ENCODE assay signal across 15 cellular contexts in the genomic region with DNA sequence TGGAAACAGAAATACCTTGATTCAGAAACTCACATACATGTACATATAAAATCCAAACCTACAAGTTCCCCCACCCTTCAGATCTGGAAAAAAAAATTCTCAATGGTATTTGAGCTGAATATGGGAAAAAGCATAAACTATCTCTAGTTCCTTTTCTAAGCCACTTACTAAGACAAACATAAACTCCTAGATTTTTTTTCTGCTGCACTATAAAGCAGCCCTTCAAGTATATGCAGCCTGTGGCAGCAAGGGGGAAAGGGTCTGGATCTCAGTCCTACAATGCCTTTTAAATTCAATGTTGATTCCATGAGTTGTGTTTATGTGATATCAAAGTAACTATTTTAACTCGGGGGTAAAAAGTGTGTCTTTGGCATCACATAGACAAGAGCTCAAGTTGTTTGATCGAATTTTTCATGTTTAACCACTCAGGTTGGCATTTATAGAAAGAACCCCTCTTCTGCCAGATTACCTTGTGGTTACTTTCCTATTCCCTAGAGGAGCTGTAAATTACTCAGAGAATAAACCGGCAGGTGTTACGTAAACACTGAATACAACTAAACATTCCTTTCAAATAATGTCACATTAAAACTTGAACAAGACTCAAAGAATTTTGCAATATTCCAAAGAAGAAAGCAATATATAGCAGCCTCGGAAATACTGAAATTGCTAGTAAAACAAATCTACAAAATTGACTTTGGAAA.
DNase-seq lines count a peak whose midpoint lies in the region; ATAC-seq, FAIRE-seq and TF ChIP-seq lines count a peak whose summit lies in the region.
"Had no signal": no experiment of that assay in that cellular context is flagged by ENCODE, and none has a peak within 500 bp of the region (broad histone marks: within the 10 kb centered on the region; RNA-seq: fewer than 3 reads in every experiment).

No MANE protein-coding gene starts in this region.

- H3K36me3 ChIP-seq in body of pancreas (replicated peaks in 1 of 2; ENCODE audit: insufficient read depth in 1 of 2, low read depth in 2 of 2): no peaks in the 10 kb centered on the region
- H3K36me3 ChIP-seq: heart left ventricle had no signal

- TF ChIP-seq CTCF in Calu3 (IDR thresholded peaks at IDR 0.05; ENCODE audit: unreplicated experiment): no peak
- peak in 1 of 7 experiments; percentile 1 for TF ChIP-seq CTCF in body of pancreas (IDR thresholded peaks at IDR 0.05)

- H3K27ac Mint-ChIP-seq in Calu3 (ENCODE audit: unreplicated experiment): peak overlapping the region; percentile 48
- H3K27ac Mint-ChIP-seq: nephron had no signal

- no peak for FAIRE-seq in HTR-8/SVneo (lab: Jason Lieb, UNC)
- FAIRE-seq: small intestine had no signal

- H3K9me3 ChIP-seq in body of pancreas: no peaks in the 10 kb centered on the region
- H3K9me3 ChIP-seq: heart left ventricle had no signal

- no peaks in the 10 kb centered on the region for H3K36me3 Mint-ChIP-seq in Calu3 (ENCODE audit: insufficient read depth, unreplicated experiment)

- no peak overlapping the region for H3K4me3 ChIP-seq in body of pancreas
- H3K4me3 ChIP-seq: heart left ventricle had no signal

- CTCF ChIA-PET in Calu3 (lab: Charles Lee): interaction anchor here (0.6 to 1.2 kb wide), 5 partner anchors 11 to 1034 kb away, joined by 3 to 7 read pairs (median 3); partner anchors contain the start of gene MAN2A1

- H3K27ac ChIP-seq in body of pancreas: peak overlapping the region in 1 of 4 donors; percentile 10
- H3K27ac ChIP-seq: heart left ventricle, VCaP had no signal

- ATAC-seq in body of pancreas (peak; percentile 63), HG03139 (IDR thresholded peaks at IDR 0.05; ENCODE audit: unreplicated experiment) (no peak)
- ATAC-seq: heart left ventricle had no signal

- DNase-seq in Calu3: no peak
- DNase-seq in HTR-8/SVneo (ENCODE audit: insufficient read length, low spot score): peak; percentile 38
- no peak for DNase-seq in body of pancreas
- peak; percentile 6 for DNase-seq in kidney glomerular epithelial cell (lab: John Stamatoyannopoulos, UW)
- DNase-seq in superior temporal gyrus (ENCODE audit: extremely low spot score): no peak
- no peak for DNase-seq in stimulated activated CD4-positive, alpha-beta T cell treated with anti-CD3 and anti-CD28 coated beads, Interleukin-4, amount 100 ng/mL, for 1 hour
- DNase-seq in NK-92 treated with Interleukin-12 subunit alpha and Interleukin-12 subunit beta, amount 100 ng/mL, for 24 hours (lab: John Stamatoyannopoulos, UW): no peak
- DNase-seq: activated CD8-positive, alpha-beta memory T cell treated with anti-CD3 and anti-CD28 coated beads, Interleukin-2, amount 50 U/mL, for 4 hours; heart left ventricle; NCI-H1092 treated with DMSO at 0.1 percent for 48 hours; NCI-H774; small intestine had no signal

- no peaks in the 10 kb centered on the region for H3K4me1 ChIP-seq in body of pancreas
- H3K4me1 ChIP-seq: heart left ventricle had no signal

- no peaks in the 10 kb centered on the region for H3K27me3 Mint-ChIP-seq in Calu3 (ENCODE audit: unreplicated experiment)

- peaks cover 44% of the 10 kb centered on the region for H3K4me1 Mint-ChIP-seq in Calu3 (ENCODE audit: low read depth, unreplicated experiment)

- intact Hi-C loops in Calu3 (cut with micrococcal nuclease; ENCODE audit: unreplicated experiment) (loop anchor here (10.0 kb wide), 1 partner anchor 659 kb away; no protein-coding TSS in a partner anchor), body of pancreas (cut with DNase I) (no loop called here)

- H3K27me3 ChIP-seq in body of pancreas: no peaks in the 10 kb centered on the region

- WGBS in body of pancreas, 2 donors: 33 to 42% methylated on average over 5 of the region's 5 CpGs

- no TSS peak for BruUV-seq in Calu3 (replicated peaks; lab: Mats Ljungman, UMichigan)

- no peak overlapping the region for H3K4me3 Mint-ChIP-seq in Calu3 (ENCODE audit: low read depth, unreplicated experiment)
- H3K4me3 Mint-ChIP-seq: nephron had no signal

- no peaks in the 10 kb centered on the region for H3K9me3 Mint-ChIP-seq in Calu3 (ENCODE audit: low read depth, unreplicated experiment)

- no peak for TF ChIP-seq POLR2A in body of pancreas (IDR thresholded peaks at IDR 0.05)

Comparison
In these comparisons a context has a peak if more than half of its experiments do, and no peak if none do; other contexts are left out.
1. DNase-seq: peak in HTR-8/SVneo (single experiment) and kidney glomerular epithelial cell (single experiment); none in Calu3 (single experiment), body of pancreas (0 of 4), superior temporal gyrus (single experiment), stimulated activated CD4-positive, alpha-beta T cell treated with anti-CD3 and anti-CD28 coated beads, Interleukin-4, amount 100 ng/mL, for 1 hour (single experiment) and NK-92 treated with Interleukin-12 subunit alpha and Interleukin-12 subunit beta, amount 100 ng/mL, for 24 hours (single experiment).